20 cellular contexts compared by ENCODE assay signal in genomic region chr3:99565316-99565715, GRCh38.
A peak's percentile ranks its signal among the peaks of the same experiment; 100 is the strongest.
DNase-seq lines count a peak whose midpoint lies in the region; ATAC-seq lines count a peak whose summit lies in the region.
"Had no signal": no experiment of that assay in that cellular context is flagged by ENCODE, and none has a peak within 500 bp of the region (broad histone marks: within the 10 kb centered on the region; RNA-seq: fewer than 3 reads in every experiment).

No MANE protein-coding gene starts in this region.

- H3K9me3 ChIP-seq in skeletal muscle satellite cell (replicated peaks; ENCODE audit: low read length) = no peaks in the 10 kb centered on the region
- no peaks in the 10 kb centered on the region for H3K9me3 ChIP-seq in right cardiac atrium (ENCODE audit: control insufficient read depth, low read length)
- H3K9me3 ChIP-seq: Caco-2 had no signal

- no peak overlapping the region for H3K27ac Mint-ChIP-seq in activated CD8-positive, alpha-beta memory T cell treated with anti-CD3 and anti-CD28 coated beads, Interleukin-2, amount 10 ng/mL, durations not matched to agents 7 days and 5 days
- H3K27ac Mint-ChIP-seq: B cell; CD4-positive, CD25-positive, alpha-beta regulatory T cell; CD8-positive, alpha-beta T cell had no signal

- no peak overlapping the region for H3K4me3 Mint-ChIP-seq in activated CD8-positive, alpha-beta memory T cell treated with anti-CD3 and anti-CD28 coated beads, Interleukin-2, amount 10 ng/mL, durations not matched to agents 7 days and 5 days
- H3K4me3 Mint-ChIP-seq: B cell; CD4-positive, CD25-positive, alpha-beta regulatory T cell; CD8-positive, alpha-beta T cell had no signal

- DNase-seq in EL (peak; percentile 63), LHCN-M2 (ENCODE audit: low read depth) (peak; percentile 74), myocyte (ENCODE audit: low read depth) (peak; percentile 47), right cardiac atrium (no peak), glomerular visceral epithelial cell (ENCODE audit: extremely low spot score) (no peak)
- no peak for DNase-seq in activated CD4-positive, alpha-beta T cell treated with anti-CD3 and anti-CD28 coated beads, Interleukin-2, amount 50 U/mL, for 1 hour
- no peak for DNase-seq in activated CD8-positive, alpha-beta memory T cell treated with anti-CD3 and anti-CD28 coated beads, Interleukin-2, amount 10 ng/mL, durations not matched to agents 7 days and 5 days
- DNase-seq: Caco-2; CD4-positive, CD25-positive, alpha-beta regulatory T cell; CD8-positive, alpha-beta T cell; DMS153; DND-41; GF-D8; GOT3; H7; HCEC 1CT had no signal

- no peaks in the 10 kb centered on the region for H3K4me1 Mint-ChIP-seq in activated CD8-positive, alpha-beta memory T cell treated with anti-CD3 and anti-CD28 coated beads, Interleukin-2, amount 10 ng/mL, durations not matched to agents 7 days and 5 days
- H3K4me1 Mint-ChIP-seq: B cell; CD4-positive, CD25-positive, alpha-beta regulatory T cell had no signal

- no peak overlapping the region for H3K4me3 ChIP-seq in skeletal muscle satellite cell (ENCODE audit: low read length)
- H3K4me3 ChIP-seq in right cardiac atrium (ENCODE audit: low read length) = no peak overlapping the region
- H3K4me3 ChIP-seq: BLaER1 had no signal

- ATAC-seq in right cardiac atrium = no peak
- ATAC-seq in activated CD8-positive, alpha-beta memory T cell treated with anti-CD3 and anti-CD28 coated beads, Interleukin-2, amount 10 ng/mL, durations not matched to agents 7 days and 5 days = no peak
- ATAC-seq: CD8-positive, alpha-beta T cell had no signal

- H3K4me1 ChIP-seq in skeletal muscle satellite cell (ENCODE audit: control insufficient read depth, insufficient read depth, low read length) (peaks cover 53% of the 10 kb centered on the region), right cardiac atrium (ENCODE audit: control insufficient read depth, insufficient read depth, low read length) (no peaks in the 10 kb centered on the region)
- H3K4me1 ChIP-seq: BLaER1, Caco-2 had no signal

- whole genome bisulfite sequencing in right cardiac atrium = 84% methylated on average over 3 of the region's 3 CpGs

- no peak overlapping the region for H3K4me2 ChIP-seq in skeletal muscle satellite cell (ENCODE audit: low read length)
- H3K4me2 ChIP-seq: BLaER1 had no signal

- H3K27ac ChIP-seq in right cardiac atrium (ENCODE audit: low read length) = no peak overlapping the region
- H3K27ac ChIP-seq: BLaER1, C4-2B had no signal

- H3K36me3 ChIP-seq in skeletal muscle satellite cell (ENCODE audit: insufficient read depth, low read length) = no peaks in the 10 kb centered on the region
- H3K36me3 ChIP-seq: BLaER1 had no signal

- peak overlapping the region; percentile 25 for H3K9ac ChIP-seq in skeletal muscle satellite cell (ENCODE audit: low read depth, low read length)
- H3K9ac ChIP-seq: BLaER1 had no signal

- intact Hi-C loops in right cardiac atrium (cut with DNase I) = no loop called here

- H3K27me3 Mint-ChIP-seq in activated CD8-positive, alpha-beta memory T cell treated with anti-CD3 and anti-CD28 coated beads, Interleukin-2, amount 10 ng/mL, durations not matched to agents 7 days and 5 days = no peaks in the 10 kb centered on the region
- H3K27me3 Mint-ChIP-seq: B cell; CD4-positive, CD25-positive, alpha-beta regulatory T cell had no signal

- H3K9me3 Mint-ChIP-seq in activated CD8-positive, alpha-beta memory T cell treated with anti-CD3 and anti-CD28 coated beads, Interleukin-2, amount 10 ng/mL, durations not matched to agents 7 days and 5 days (ENCODE audit: low read depth) = peaks cover 4% of the 10 kb centered on the region

- H3K36me3 Mint-ChIP-seq in activated CD8-positive, alpha-beta memory T cell treated with anti-CD3 and anti-CD28 coated beads, Interleukin-2, amount 10 ng/mL, durations not matched to agents 7 days and 5 days = no peaks in the 10 kb centered on the region
- H3K36me3 Mint-ChIP-seq: CD4-positive, CD25-positive, alpha-beta regulatory T cell; CD8-positive, alpha-beta T cell had no signal

- CTCF ChIA-PET in activated CD8-positive, alpha-beta memory T cell treated with anti-CD3 and anti-CD28 coated beads, Interleukin-2, amount 10 ng/mL, durations not matched to agents 7 days and 5 days (lab: Charles Lee) = no interaction called here

- H3K27me3 ChIP-seq in skeletal muscle satellite cell (ENCODE audit: control insufficient read depth, insufficient read depth, low read length) = no peaks in the 10 kb centered on the region
- no peaks in the 10 kb centered on the region for H3K27me3 ChIP-seq in right cardiac atrium (ENCODE audit: control insufficient read depth, insufficient read depth)
- H3K27me3 ChIP-seq: BLaER1 had no signal

Comparison
In these comparisons a context has a peak if more than half of its experiments do, and no peak if none do; other contexts are left out.
1. DNase-seq: peak in EL (single experiment), LHCN-M2 (single experiment) and myocyte (single experiment); none in right cardiac atrium (0 of 3), activated CD4-positive, alpha-beta T cell treated with anti-CD3 and anti-CD28 coated beads, Interleukin-2, amount 50 U/mL, for 1 hour (single experiment), glomerular visceral epithelial cell (single experiment) and activated CD8-positive, alpha-beta memory T cell treated with anti-CD3 and anti-CD28 coated beads, Interleukin-2, amount 10 ng/mL, durations not matched to agents 7 days and 5 days (single experiment).